8 cellular contexts compared by ENCODE assay signal in genomic region chr1:36151133-36151844, GRCh38. TPM values are rescaled to one million over a fixed set of nuclear protein-coding genes. Genes with fewer than 3 reads are reported as not detected.
DNase-seq lines count a peak whose midpoint lies in the region; TF ChIP-seq lines count a peak whose summit lies in the region.

No MANE protein-coding gene starts in this region.

- intact Hi-C loops in dendritic cell treated with granulocyte-macrophage colony-stimulating factor and Interleukin-4, amounts not matched to agents 40 ng/mL and 50 ng/mL, for 4 days (cut with micrococcal nuclease) = no loop called here

- H3K27ac Mint-ChIP-seq in dendritic cell treated with granulocyte-macrophage colony-stimulating factor and Interleukin-4, amounts not matched to agents 40 ng/mL and 50 ng/mL, for 4 days = peak overlapping the region; percentile 97

- H2AFZ ChIP-seq in neuron (ENCODE audit: low read depth, low read length) = no peak overlapping the region

- H3K4me1 ChIP-seq in neuron (ENCODE audit: insufficient read depth, low read length) = peaks cover 36% of the 10 kb centered on the region

- no peaks in the 10 kb centered on the region for H3K9me3 Mint-ChIP-seq in dendritic cell treated with granulocyte-macrophage colony-stimulating factor and Interleukin-4, amounts not matched to agents 40 ng/mL and 50 ng/mL, for 4 days

- peaks cover 32% of the 10 kb centered on the region for H3K36me3 Mint-ChIP-seq in dendritic cell treated with granulocyte-macrophage colony-stimulating factor and Interleukin-4, amounts not matched to agents 40 ng/mL and 50 ng/mL, for 4 days (ENCODE audit: low read depth)

- CTCF ChIA-PET in HEK293T (lab: Yijun Ruan, JAX) = interaction anchor here (0.9 to 3.6 kb wide), 4 partner anchors 16 to 270 kb away, joined by 3 to 30 read pairs (median 8); no protein-coding TSS in a partner anchor

- TF ChIP-seq CTCF in C4-2B (conservative IDR thresholded peaks at IDR 0.05) = no peak
- no peak for TF ChIP-seq CTCF in NB4 (IDR thresholded peaks at IDR 0.05; ENCODE audit: low read depth, low read length)

- DNase-seq in NB4 (ENCODE audit: low read depth) = no peak
- DNase-seq in HEK293T (ENCODE audit: extremely low spot score) = no peak
- no peak for DNase-seq in MG63
- no peak for DNase-seq in effector CD8-positive, alpha-beta T cell (lab: John Stamatoyannopoulos, UW)
- no peak for DNase-seq in middle frontal gyrus (ENCODE audit: extremely low spot score, low spot score)

- no peaks in the 10 kb centered on the region for H3K27me3 Mint-ChIP-seq in dendritic cell treated with granulocyte-macrophage colony-stimulating factor and Interleukin-4, amounts not matched to agents 40 ng/mL and 50 ng/mL, for 4 days

- H3K9me3 ChIP-seq in neuron (ENCODE audit: low read length) (peaks cover 3% of the 10 kb centered on the region), MG63 (no peaks in the 10 kb centered on the region)

- no peak for TF ChIP-seq POLR2A in NB4 (IDR thresholded peaks at IDR 0.05; ENCODE audit: extremely low read depth, insufficient read length)

- H3K36me3 ChIP-seq in neuron (ENCODE audit: insufficient read depth, low read length) (no peaks in the 10 kb centered on the region), MG63 (peaks cover 20% of the 10 kb centered on the region)

- POLR2A ChIA-PET in HEK293T (lab: Yijun Ruan, JAX) = interaction anchor here (0.9 to 4.4 kb wide), 3 partner anchors 10 to 72 kb away, joined by 3 to 42 read pairs (median 4); no protein-coding TSS in a partner anchor

- H3K4me3 ChIP-seq in NB4 (ENCODE audit: low read depth, low read length) (peak overlapping the region; percentile 21), neuron (ENCODE audit: low read length) (peak overlapping the region; percentile 30), MG63 (no peak overlapping the region)

- peak overlapping the region; percentile 95 for H3K4me3 Mint-ChIP-seq in dendritic cell treated with granulocyte-macrophage colony-stimulating factor and Interleukin-4, amounts not matched to agents 40 ng/mL and 50 ng/mL, for 4 days

- peak overlapping the region; percentile 87 for H3K27ac ChIP-seq in C4-2B

- H3K27me3 ChIP-seq in neuron (ENCODE audit: insufficient read depth, low read length) = no peaks in the 10 kb centered on the region
- H3K27me3 ChIP-seq in MG63 = no peaks in the 10 kb centered on the region

- peaks cover 75% of the 10 kb centered on the region for H3K4me1 Mint-ChIP-seq in dendritic cell treated with granulocyte-macrophage colony-stimulating factor and Interleukin-4, amounts not matched to agents 40 ng/mL and 50 ng/mL, for 4 days (ENCODE audit: low read depth)

TF ChIP-seq in HEK293T, 16 proteins besides CTCF, POLR2A, EP300 and RAD21:
- TF ChIP-seq BHLHE40 (IDR thresholded peaks at IDR 0.05; ENCODE audit: borderline replicate concordance) (no peak), TARDBP (IDR thresholded peaks at IDR 0.05) (no peak), NFRKB (IDR thresholded peaks at IDR 0.05) (no peak), HDGF (IDR thresholded peaks at IDR 0.05; ENCODE audit: borderline replicate concordance) (no peak), FOXK2 (IDR thresholded peaks at IDR 0.05) (no peak), ARNT (IDR thresholded peaks at IDR 0.05) (no peak), CTBP1 (IDR thresholded peaks at IDR 0.05; ENCODE audit: borderline replicate concordance) (no peak), SP1 (IDR thresholded peaks at IDR 0.05) (no peak), FOXA1 (IDR thresholded peaks at IDR 0.05) (no peak), L3MBTL2 (conservative IDR thresholded peaks at IDR 0.05) (no peak), LEF1 (IDR thresholded peaks at IDR 0.05; ENCODE audit: borderline replicate concordance) (no peak), ZNF384 (IDR thresholded peaks at IDR 0.05) (no peak), SUZ12 (IDR thresholded peaks at IDR 0.05) (no peak), ELF4 (IDR thresholded peaks at IDR 0.05) (no peak), PKNOX1 (IDR thresholded peaks at IDR 0.05) (no peak)

RNA-seq across cellular contexts. Expression of gene TRAPPC3, which starts 2.0 kb away (rescaled TPM):
- total RNA-seq in MG63 (2014; rRNA removed; shearing (Covaris generic); ENCODE audit: low replicate concordance) = 158 and 194 TPM in 2 replicates

RNA-seq across cellular contexts. Expression of gene MAP7D1, which starts 4.7 kb away (rescaled TPM):
- total RNA-seq in MG63 (2014; rRNA removed; shearing (Covaris generic); ENCODE audit: low replicate concordance) = 104 and 154 TPM in 2 replicates

RNA-seq across cellular contexts. Expression of gene COL8A2, which starts 26.3 kb away (rescaled TPM):
- total RNA-seq in MG63 (2014; rRNA removed; shearing (Covaris generic); ENCODE audit: low replicate concordance) = 0.99 and 1.4 TPM in 2 replicates
